20 cellular contexts compared by ENCODE assay signal in genomic region chr15:63071288-63071909, GRCh38. TPM values are rescaled to one million over a fixed set of nuclear protein-coding genes. Genes with fewer than 3 reads are reported as not detected.
DNase-seq lines count a peak whose midpoint lies in the region; ATAC-seq and TF ChIP-seq lines count a peak whose summit lies in the region.
"Had no signal": no experiment of that assay in that cellular context is flagged by ENCODE, and none has a peak within 500 bp of the region (broad histone marks: within the 10 kb centered on the region; RNA-seq: fewer than 3 reads in every experiment).

No MANE protein-coding gene starts in this region.

- peaks cover 8% of the 10 kb centered on the region for H3K79me1 ChIP-seq in trophoblast cell (ENCODE audit: low read length)

- H3K9ac ChIP-seq in SK-N-SH (no peak overlapping the region), trophoblast cell (ENCODE audit: low read length) (no peak overlapping the region)

- H3K23ac ChIP-seq in trophoblast cell (ENCODE audit: low read length) = no peak overlapping the region

- no peak for TF ChIP-seq CTCF in GM23338 (conservative IDR thresholded peaks at IDR 0.05; ENCODE audit: low read depth in 2 of 2)
- no peak for TF ChIP-seq CTCF in SK-N-SH (IDR thresholded peaks at IDR 0.05)
- TF ChIP-seq CTCF in esophagus muscularis mucosa (IDR thresholded peaks at IDR 0.05) = no peak

- peak overlapping the region; percentile 68 for H3K27ac ChIP-seq in GM23338 (ENCODE audit: low read depth)
- peak overlapping the region; percentile 24 to 91 for H3K27ac ChIP-seq in SK-N-SH (ENCODE audit: low read depth in 2 of 2, low read length in 1 of 2)
- H3K27ac ChIP-seq in esophagus muscularis mucosa (replicated peaks in 1 of 4) = peak overlapping the region; percentile 82 to 97 (median 88)
- H3K27ac ChIP-seq in trophoblast cell (ENCODE audit: low read depth, low read length) = peak overlapping the region; percentile 15
- H3K27ac ChIP-seq: ascending aorta, testis had no signal

- H3K27ac Mint-ChIP-seq in GM23338 = 0 out of 2 replicates have a peak overlapping the region, but pooled peaks have one; percentile 22
- H3K27ac Mint-ChIP-seq: activated CD4-positive, alpha-beta T cell treated with anti-CD3 and anti-CD28 coated beads, Interleukin-2, amount 10 ng/mL, durations not matched to agents 24 days and 14 days; activated naive CD4-positive, alpha-beta T cell treated with anti-CD3 and anti-CD28 coated beads, Interleukin-2, amount 50 U/mL, for 72 hours; natural killer cell treated with Interleukin-12 subunit alpha and Interleukin-12 subunit beta and Interleukin-15 and Interleukin-18, amount 100 ng/mL, for 72 hours; progenitor cell of endocrine pancreas had no signal

- H2BK12ac ChIP-seq in trophoblast cell (ENCODE audit: low read length) = no peak overlapping the region

- intact Hi-C loops in esophagus muscularis mucosa (cut with DNase I) = no loop called here

- H4K8ac ChIP-seq in trophoblast cell (ENCODE audit: low read depth, low read length) = no peak overlapping the region

- peaks cover 30% of the 10 kb centered on the region for H3K4me1 ChIP-seq in GM23338 (ENCODE audit: insufficient read depth)
- H3K4me1 ChIP-seq in SK-N-SH (ENCODE audit: control insufficient read depth in 1 of 2, insufficient read depth in 2 of 2, low read depth in 1 of 2, low read length in 1 of 2) = peaks cover 9 to 14% of the 10 kb centered on the region in 2 experiments; a peak in 3 of 4 replicates
- peaks cover 42 to 99% (median 97%) of the 10 kb centered on the region in 4 donors for H3K4me1 ChIP-seq in esophagus muscularis mucosa
- H3K4me1 ChIP-seq in trophoblast cell (ENCODE audit: control insufficient read depth in 1 of 2, insufficient read depth in 2 of 2, low read length in 2 of 2) = peaks cover 11 to 14% of the 10 kb centered on the region in 2 experiments

- POLR2A ChIA-PET in SK-N-SH (lab: Yijun Ruan, JAX) (no interaction called here), HEK293T (lab: Yijun Ruan, JAX) (no interaction called here)

- H3K4me2 ChIP-seq in GM23338 = no peak overlapping the region
- no peak overlapping the region for H3K4me2 ChIP-seq in SK-N-SH
- H3K4me2 ChIP-seq in trophoblast cell (ENCODE audit: low read length) = no peak overlapping the region

- no peak overlapping the region for H3K18ac ChIP-seq in trophoblast cell (ENCODE audit: low read length)

- CTCF ChIA-PET in SK-N-SH (lab: Yijun Ruan, JAX) (interaction anchor here (1.5 kb wide), 1 partner anchor 11 kb away, joined by 4 read pairs; no protein-coding TSS in a partner anchor), HEK293T (lab: Yijun Ruan, JAX) (no interaction called here)

- H3K4me1 Mint-ChIP-seq in GM23338 = peaks cover 44% of the 10 kb centered on the region

- H4K91ac ChIP-seq in trophoblast cell (ENCODE audit: low read depth, low read length) = no peak overlapping the region

- WGBS in SK-N-SH (ENCODE audit: low lambda C conversion rate) = 87% methylated on average over 8 of the region's 8 CpGs
- WGBS in esophagus muscularis mucosa = 60% methylated on average over 8 of the region's 8 CpGs
- no CpG with 5 or more reads among the region's 8 CpGs for WGBS in trophoblast cell (ENCODE audit: extremely low coverage, insufficient coverage, insufficient read length)

- H4K20me1 ChIP-seq in GM23338 (replicated peaks; ENCODE audit: insufficient read depth) = no peaks in the 10 kb centered on the region
- H4K20me1 ChIP-seq in SK-N-SH (ENCODE audit: insufficient read depth) = peaks cover 55% of the 10 kb centered on the region

- no peak overlapping the region for H2AK5ac ChIP-seq in trophoblast cell (ENCODE audit: low read length)

- H3K4me3 Mint-ChIP-seq in GM23338 = no peak overlapping the region
- H3K4me3 Mint-ChIP-seq: activated CD4-positive, alpha-beta T cell treated with anti-CD3 and anti-CD28 coated beads, Interleukin-2, amount 10 ng/mL, durations not matched to agents 24 days and 14 days; CD4-positive, alpha-beta memory T cell; natural killer cell treated with Interleukin-12 subunit alpha and Interleukin-12 subunit beta and Interleukin-15 and Interleukin-18, amount 100 ng/mL, for 72 hours had no signal

- H3K4ac ChIP-seq in trophoblast cell (ENCODE audit: low read depth, low read length) = no peak overlapping the region

- no peaks in the 10 kb centered on the region for H3K9me3 Mint-ChIP-seq in GM23338
- H3K9me3 Mint-ChIP-seq: activated CD4-positive, alpha-beta T cell treated with anti-CD3 and anti-CD28 coated beads, Interleukin-2, amount 10 ng/mL, durations not matched to agents 24 days and 14 days; activated naive CD4-positive, alpha-beta T cell treated with anti-CD3 and anti-CD28 coated beads, Interleukin-2, amount 50 U/mL, for 72 hours; natural killer cell treated with Interleukin-12 subunit alpha and Interleukin-12 subunit beta and Interleukin-15 and Interleukin-18, amount 100 ng/mL, for 72 hours had no signal

- no peak for TF ChIP-seq EP300 in SK-N-SH (IDR thresholded peaks at IDR 0.05; ENCODE audit: borderline replicate concordance in 1 of 2, low read depth in 1 of 2, low read length in 1 of 2)
- no peak for TF ChIP-seq EP300 in esophagus muscularis mucosa (IDR thresholded peaks at IDR 0.05)

- ATAC-seq in GM23338 = no peak
- ATAC-seq in GM21737 (IDR thresholded peaks at IDR 0.05; ENCODE audit: unreplicated experiment) = no peak
- ATAC-seq: activated naive CD4-positive, alpha-beta T cell treated with anti-CD3 and anti-CD28 coated beads, Interleukin-2, amount 50 U/mL, for 72 hours; left lobe of liver; natural killer cell treated with Interleukin-12 subunit alpha and Interleukin-12 subunit beta and Interleukin-15 and Interleukin-18, amount 100 ng/mL, for 72 hours had no signal

- H3K79me2 ChIP-seq in GM23338 (replicated peaks; ENCODE audit: insufficient read depth) = no peaks in the 10 kb centered on the region
- peaks cover 8% of the 10 kb centered on the region; the same call in 1 of the 2 replicates for H3K79me2 ChIP-seq in SK-N-SH (ENCODE audit: insufficient read depth)
- no peaks in the 10 kb centered on the region for H3K79me2 ChIP-seq in trophoblast cell (ENCODE audit: control insufficient read depth, insufficient read depth, low read length, poor library complexity)

- no peak overlapping the region for H4K12ac ChIP-seq in trophoblast cell (ENCODE audit: low read depth, low read length)

- no peaks in the 10 kb centered on the region for H3K27me3 Mint-ChIP-seq in GM23338 (ENCODE audit: insufficient read depth, low read depth, poor library complexity)
- H3K27me3 Mint-ChIP-seq: activated CD4-positive, alpha-beta T cell treated with anti-CD3 and anti-CD28 coated beads, Interleukin-2, amount 10 ng/mL, durations not matched to agents 24 days and 14 days; CD4-positive, alpha-beta memory T cell; natural killer cell treated with Interleukin-12 subunit alpha and Interleukin-12 subunit beta and Interleukin-15 and Interleukin-18, amount 100 ng/mL, for 72 hours; progenitor cell of endocrine pancreas had no signal

- H3K36me3 Mint-ChIP-seq in GM23338 (ENCODE audit: low read depth) = peaks cover 50% of the 10 kb centered on the region
- H3K36me3 Mint-ChIP-seq: activated naive CD4-positive, alpha-beta T cell treated with anti-CD3 and anti-CD28 coated beads, Interleukin-2, amount 50 U/mL, for 72 hours had no signal

- H3K27me3 ChIP-seq in GM23338 (ENCODE audit: insufficient read depth) (no peaks in the 10 kb centered on the region), SK-N-SH (ENCODE audit: insufficient read depth) (no peaks in the 10 kb centered on the region), esophagus muscularis mucosa (no peaks in the 10 kb centered on the region), trophoblast cell (ENCODE audit: insufficient read depth, low read length) (no peaks in the 10 kb centered on the region)
- H3K27me3 ChIP-seq: ascending aorta, testis had no signal

- H3K9me3 ChIP-seq in SK-N-SH (no peaks in the 10 kb centered on the region), esophagus muscularis mucosa (no peaks in the 10 kb centered on the region), trophoblast cell (ENCODE audit: insufficient read depth, low read depth, low read length) (no peaks in the 10 kb centered on the region)
- H3K9me3 ChIP-seq: ascending aorta, testis had no signal

- no peak overlapping the region for H3K14ac ChIP-seq in trophoblast cell (ENCODE audit: low read length)

- no peaks in the 10 kb centered on the region for H3K9me2 ChIP-seq in GM23338 (ENCODE audit: insufficient read depth)
- no peaks in the 10 kb centered on the region for H3K9me2 ChIP-seq in SK-N-SH

- no peak overlapping the region for H2BK5ac ChIP-seq in trophoblast cell (ENCODE audit: low read depth, low read length, poor library complexity)

- TF ChIP-seq RAD21 in SK-N-SH (IDR thresholded peaks at IDR 0.05; ENCODE audit: low read length) = no peak

- H3K4me3 ChIP-seq in GM23338 (no peak overlapping the region), SK-N-SH (ENCODE audit: low read depth in 2 of 2, low read length in 1 of 2) (no peak overlapping the region), esophagus muscularis mucosa (no peak overlapping the region), trophoblast cell (ENCODE audit: low read depth, low read length) (no peak overlapping the region)
- H3K4me3 ChIP-seq: ascending aorta, testis had no signal

- no peak overlapping the region for H2BK120ac ChIP-seq in trophoblast cell (ENCODE audit: insufficient read depth, low read length, poor library complexity)

- no peak overlapping the region for H2AFZ ChIP-seq in GM23338
- no peak overlapping the region for H2AFZ ChIP-seq in SK-N-SH (ENCODE audit: low read depth)
- H2AFZ ChIP-seq in trophoblast cell (ENCODE audit: insufficient read depth, low read length, poor library complexity) = no peak overlapping the region

- DNase-seq in GM23338 (ENCODE audit: low spot score) = no peak
- DNase-seq in SK-N-SH = no peak
- no peak for DNase-seq in esophagus muscularis mucosa (ENCODE audit: extremely low spot score)
- peak in 1 of 2 donors; percentile 40 for DNase-seq in trophoblast cell
- DNase-seq in activated CD4-positive, CD25-positive, alpha-beta regulatory T cell treated with anti-CD3 and anti-CD28 coated beads, Interleukin-2, amount 50 U/mL, for 72 hours = no peak
- DNase-seq in HEK293T (ENCODE audit: extremely low spot score) = no peak
- DNase-seq in HPDE6-E6E7 (ENCODE audit: extremely low spot score) = no peak
- DNase-seq: activated CD4-positive, alpha-beta T cell treated with anti-CD3 and anti-CD28 coated beads, Interleukin-2, amount 10 ng/mL, durations not matched to agents 24 days and 14 days; CD4-positive, alpha-beta memory T cell; head of caudate nucleus; NCI-H1105 treated with DMSO at 0.1 percent for 48 hours; NCI-H510A; stimulated activated CD4-positive, alpha-beta T cell treated with anti-CD3 and anti-CD28 coated beads, Interleukin-1b, Interleukin-23, amount 100 ng/mL, for 48 hours; testis had no signal

- no peak for TF ChIP-seq POLR2A in esophagus muscularis mucosa (IDR thresholded peaks at IDR 0.05; ENCODE audit: low read depth)

- peaks cover 39% of the 10 kb centered on the region for H3F3A ChIP-seq in GM23338 (replicated peaks; ENCODE audit: low read depth)
- H3F3A ChIP-seq in SK-N-SH (replicated peaks; ENCODE audit: insufficient read depth) = peaks cover 96% of the 10 kb centered on the region

- H3K36me3 ChIP-seq in GM23338 (ENCODE audit: insufficient read depth) (peaks cover 15% of the 10 kb centered on the region; the same call in 1 of the 2 replicates), SK-N-SH (replicated peaks in 1 of 2; ENCODE audit: control insufficient read depth in 1 of 2, insufficient read depth in 2 of 2, low read length in 1 of 2) (peaks cover 50 to 59% of the 10 kb centered on the region in 2 experiments), esophagus muscularis mucosa (peaks cover 24 to 64% (median 51%) of the 10 kb centered on the region in 4 donors), trophoblast cell (ENCODE audit: control insufficient read depth in 1 of 2, insufficient read depth in 2 of 2, low read length in 2 of 2) (peaks cover 19 to 41% of the 10 kb centered on the region in 2 experiments)

RNA-seq across cellular contexts. Expression of gene TPM1, which starts 28.9 kb away (rescaled TPM):
- 412 and 449 TPM in 2 replicates for total RNA-seq in GM23338 (2014; rRNA removed; shearing (Covaris generic))
- polyA plus RNA-seq in GM23338 (2016; fragmentation: Nextera tagmentation; extraction: Ambion mirVana) (913 and 929 TPM in 2 replicates), SK-N-SH (2012; rRNA removed) (1,371 and 1,764 TPM in 2 replicates)
- 1,590 and 2,049 TPM in 2 replicates for polyA plus RNA-seq in SK-N-SH (2012; cell fraction: cytosol; rRNA removed)
- polyA plus RNA-seq in SK-N-SH (2012; cell fraction: nucleus; rRNA removed) = 2,523 and 2,991 TPM in 2 replicates
- total RNA-seq in esophagus muscularis mucosa = 1,000 to 10,000 TPM; 5,599 to 7,718 (median 6,496) TPM
- 3,520 and 3,660 TPM in 2 replicates for polyA plus RNA-seq in trophoblast cell (2013)

RNA-seq across cellular contexts. Expression of gene LACTB, which starts 50.3 kb away (rescaled TPM):
- total RNA-seq in GM23338 (2014; rRNA removed; shearing (Covaris generic)) = 15.2 and 18.6 TPM in 2 replicates
- 20.9 and 21.3 TPM in 2 replicates for polyA plus RNA-seq in GM23338 (2016; fragmentation: Nextera tagmentation; extraction: Ambion mirVana)
- 23.3 and 28.5 TPM in 2 replicates for polyA plus RNA-seq in SK-N-SH (2012; rRNA removed)
- 32.3 and 44.5 TPM in 2 replicates for polyA plus RNA-seq in SK-N-SH (2012; cell fraction: cytosol; rRNA removed)
- polyA plus RNA-seq in SK-N-SH (2012; cell fraction: nucleus; rRNA removed) = 17.9 and 27.1 TPM in 2 replicates
- 10 to 100 TPM; 15.4 to 22.8 (median 18.7) TPM for total RNA-seq in esophagus muscularis mucosa
- 24.4 and 24.9 TPM in 2 replicates for polyA plus RNA-seq in trophoblast cell (2013)

Comparison
In these comparisons a context has a peak if more than half of its experiments do, and no peak if none do; other contexts are left out.
1. H3K27ac ChIP-seq: peak in every context shown above with its lines; median percentile 88 in esophagus muscularis mucosa; 68 in GM23338; 58 in SK-N-SH; 15 in trophoblast cell.
2. RNA of gene TPM1, which starts 28.9 kb away (total RNA-seq): 5,599 to 7,718 TPM in esophagus muscularis mucosa; 412 to 449 TPM in GM23338; every median in the first group is over 10 times any median in the second.